ENCODE assay signal across 33 cellular contexts in the genomic region with DNA sequence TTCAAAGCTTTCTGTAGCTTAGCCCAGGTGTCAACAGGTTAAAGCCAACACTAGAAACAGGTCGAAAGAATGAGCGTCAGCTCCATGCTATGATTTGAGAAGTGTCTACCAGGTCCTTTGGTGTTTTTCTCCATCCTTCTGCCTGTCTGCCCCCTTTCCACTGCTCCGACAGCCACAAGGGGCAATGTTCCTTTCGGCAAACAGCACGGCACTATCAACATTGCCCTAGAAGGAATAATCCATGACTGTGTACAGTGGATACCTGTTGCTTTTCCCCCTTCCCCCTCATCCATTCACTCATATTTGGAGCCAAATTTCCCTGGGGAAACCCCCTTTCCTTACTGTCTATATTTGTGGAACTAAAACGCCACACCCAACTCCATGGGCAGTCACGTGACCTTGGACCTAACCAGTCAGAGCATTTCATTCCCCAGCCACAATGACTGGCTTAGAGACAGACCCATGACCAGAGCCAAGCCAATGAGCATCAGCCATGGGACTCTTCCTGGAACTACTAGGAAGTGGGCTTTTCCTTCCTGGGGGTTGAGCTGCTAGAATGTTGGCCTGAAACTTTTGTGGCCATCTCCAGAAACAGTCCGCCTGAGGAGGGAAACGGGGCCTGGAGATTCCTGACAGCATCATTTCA. TPM values are rescaled to one million over a fixed set of nuclear protein-coding genes. Genes with fewer than 3 reads are reported as not detected.
DNase-seq lines count a peak whose midpoint lies in the region; ATAC-seq, FAIRE-seq and TF ChIP-seq lines count a peak whose summit lies in the region.
"Had no signal": no experiment of that assay in that cellular context is flagged by ENCODE, and none has a peak within 500 bp of the region (broad histone marks: within the 10 kb centered on the region; RNA-seq: fewer than 3 reads in every experiment).

No MANE protein-coding gene starts in this region.

- H2BK120ac ChIP-seq in mesenchymal stem cell (ENCODE audit: low read depth, low read length) = no peak overlapping the region

- no peak for TF ChIP-seq POLR2A in HepG2 (IDR thresholded peaks at IDR 0.05; ENCODE audit: insufficient read depth in 1 of 2, low read depth in 2 of 2, low read length in 2 of 2)
- no peak for TF ChIP-seq POLR2A in right lobe of liver (IDR thresholded peaks at IDR 0.05)

- TF ChIP-seq EP300 in HepG2 (IDR thresholded peaks at IDR 0.05; ENCODE audit: low read depth in 2 of 2, low read length in 2 of 2) (no peak), HepG2 (CRISPR knock-in tag; IDR thresholded peaks at IDR 0.05; ENCODE audit: borderline replicate concordance) (no peak)

- H3K27ac ChIP-seq in HepG2 (ENCODE audit: extremely low read length, insufficient read depth, low read length) (no peak overlapping the region), right lobe of liver (no peak overlapping the region), OCI-LY7 (ENCODE audit: low read depth, low read length, poor library complexity, severe bottlenecking) (no peak overlapping the region), mesenchymal stem cell (ENCODE audit: low read length, poor library complexity, severe bottlenecking) (no peak overlapping the region), hepatocyte (no peak overlapping the region)
- H3K27ac ChIP-seq: brain microvascular endothelial cell, esophagus muscularis mucosa, heart left ventricle, HL-60 had no signal

- H4K91ac ChIP-seq in mesenchymal stem cell (ENCODE audit: low read length) = no peak overlapping the region

- peak overlapping the region in 1 of 2 experiments; percentile 29 for H2BK12ac ChIP-seq in mesenchymal stem cell (ENCODE audit: low read length in 2 of 2)

- H3K4me1 Mint-ChIP-seq in stimulated activated naive CD8-positive, alpha-beta T cell treated with anti-CD3 and anti-CD28 coated beads, Interleukin-15, amount 100 ng/mL, for 72 hours = peaks cover 24% of the 10 kb centered on the region
- H3K4me1 Mint-ChIP-seq: T-cell had no signal

- H3K79me2 ChIP-seq in HepG2 (ENCODE audit: insufficient read depth, low read length) (no peaks in the 10 kb centered on the region), OCI-LY7 (ENCODE audit: insufficient read depth, low read depth, low read length) (no peaks in the 10 kb centered on the region), hepatocyte (no peaks in the 10 kb centered on the region)

- no peaks in the 10 kb centered on the region for H3K9me3 Mint-ChIP-seq in stimulated activated naive CD8-positive, alpha-beta T cell treated with anti-CD3 and anti-CD28 coated beads, Interleukin-15, amount 100 ng/mL, for 72 hours
- H3K9me3 Mint-ChIP-seq: activated CD4-positive, alpha-beta T cell treated with anti-CD3 and anti-CD28 coated beads, Interleukin-2, amount 10 ng/mL, durations not matched to agents 24 days and 14 days; activated naive CD4-positive, alpha-beta T cell treated with anti-CD3 and anti-CD28 coated beads, Interleukin-2, amount 50 U/mL, for 72 hours; CD4-positive, alpha-beta T cell; natural killer cell; T-cell had no signal

- H2AFZ ChIP-seq in HepG2 (ENCODE audit: low read length) = no peak overlapping the region
- peak overlapping the region; percentile 39 for H2AFZ ChIP-seq in OCI-LY7 (ENCODE audit: low read length)
- no peak overlapping the region for H2AFZ ChIP-seq in mesenchymal stem cell (ENCODE audit: low read depth, low read length)
- H2AFZ ChIP-seq in hepatocyte = no peak overlapping the region

- H3K27ac Mint-ChIP-seq in stimulated activated naive CD8-positive, alpha-beta T cell treated with anti-CD3 and anti-CD28 coated beads, Interleukin-15, amount 100 ng/mL, for 72 hours = no peak overlapping the region
- H3K27ac Mint-ChIP-seq: activated CD4-positive, alpha-beta T cell treated with anti-CD3 and anti-CD28 coated beads, Interleukin-2, amount 10 ng/mL, durations not matched to agents 24 days and 14 days; activated naive CD4-positive, alpha-beta T cell treated with anti-CD3 and anti-CD28 coated beads, Interleukin-2, amount 50 U/mL, for 72 hours; CD4-positive, alpha-beta T cell; natural killer cell; stimulated activated naive B cell treated with anti-CD40 and anti-IgM and Interleukin-4, amounts not matched to agents 10 μg/mL and 1 μg/mL and 100 μg/mL, for 72 hours; T-cell had no signal

- no peak overlapping the region for H3K9ac ChIP-seq in HepG2 (ENCODE audit: insufficient read depth, low read depth, low read length)
- H3K9ac ChIP-seq in mesenchymal stem cell (ENCODE audit: low read length) = no peak overlapping the region

- DNase-seq in HepG2 (ENCODE audit: low spot score) (no peak), right lobe of liver (no peak), OCI-LY7 (ENCODE audit: low spot score) (peak; percentile 16), mesenchymal stem cell (no peak), kidney glomerular epithelial cell (lab: John Stamatoyannopoulos, UW) (no peak), SKM-1 (lab: John Stamatoyannopoulos, UW; ENCODE audit: unreplicated experiment) (no peak), hepatocyte (ENCODE audit: low spot score) (no peak)
- DNase-seq in stimulated activated naive CD8-positive, alpha-beta T cell treated with anti-CD3 and anti-CD28 coated beads, Interleukin-15, amount 100 ng/mL, for 72 hours = no peak
- DNase-seq: activated CD4-positive, alpha-beta T cell treated with anti-CD3 and anti-CD28 coated beads, Interleukin-2, amount 10 ng/mL, durations not matched to agents 24 days and 14 days; activated CD8-positive, alpha-beta memory T cell treated with anti-CD3 and anti-CD28 coated beads for 24 hours; activated T-cell treated with anti-CD3 and anti-CD28 coated beads for 4 hours; amygdala; brain microvascular endothelial cell; CD4-positive, alpha-beta T cell; cerebellar nuclear complex; DMS 273 treated with DMSO at 0.1 percent for 48 hours; foreskin fibroblast; HCEC 1CT; heart left ventricle; mucosa of descending colon; natural killer cell; NCI-H1105; NCI-H2029; NCI-H524 treated with DMSO at 0.1 percent for 48 hours; SHP77 treated with DMSO at 0.1 percent for 48 hours; stimulated activated naive B cell treated with anti-CD40 and anti-IgM and Interleukin-4, amounts not matched to agents 10 μg/mL and 1 μg/mL and 100 μg/mL, for 72 hours; T-cell had no signal

- no peak overlapping the region for H2BK5ac ChIP-seq in mesenchymal stem cell (ENCODE audit: low read depth, low read length, poor library complexity, severe bottlenecking)

- no peaks in the 10 kb centered on the region for H3K79me1 ChIP-seq in mesenchymal stem cell (replicated peaks; ENCODE audit: low read length, poor library complexity, severe bottlenecking)

- ATAC-seq in HepG2 (no peak), right lobe of liver (no peak)
- ATAC-seq in stimulated activated naive CD8-positive, alpha-beta T cell treated with anti-CD3 and anti-CD28 coated beads, Interleukin-15, amount 100 ng/mL, for 72 hours = no peak
- ATAC-seq: heart left ventricle; mucosa of descending colon; natural killer cell; stimulated activated naive B cell treated with anti-CD40 and anti-IgM and Interleukin-4, amounts not matched to agents 10 μg/mL and 1 μg/mL and 100 μg/mL, for 72 hours; T-cell had no signal

- H3K23ac ChIP-seq in mesenchymal stem cell (ENCODE audit: low read length in 2 of 2) = peak overlapping the region in 1 of 2 experiments; percentile 60

- intact Hi-C loops in HepG2 (cut with micrococcal nuclease; ENCODE audit: unreplicated experiment) = no loop called here
- intact Hi-C loops in right lobe of liver (cut with DNase I) = no loop called here
- intact Hi-C loops in OCI-LY7 (cut with micrococcal nuclease; ENCODE audit: unreplicated experiment) = no loop called here

- no peak overlapping the region for H2AK5ac ChIP-seq in mesenchymal stem cell (ENCODE audit: low read length, severe bottlenecking)

- peaks cover 41% of the 10 kb centered on the region for H3K27me3 Mint-ChIP-seq in stimulated activated naive CD8-positive, alpha-beta T cell treated with anti-CD3 and anti-CD28 coated beads, Interleukin-15, amount 100 ng/mL, for 72 hours
- H3K27me3 Mint-ChIP-seq: activated CD4-positive, alpha-beta T cell treated with anti-CD3 and anti-CD28 coated beads, Interleukin-2, amount 10 ng/mL, durations not matched to agents 24 days and 14 days had no signal

- no peaks in the 10 kb centered on the region for H3K36me3 ChIP-seq in HepG2 (replicated peaks in 1 of 2; ENCODE audit: control insufficient read depth in 1 of 2, insufficient read depth in 2 of 2, low read length in 2 of 2)
- H3K36me3 ChIP-seq in right lobe of liver = no peaks in the 10 kb centered on the region
- H3K36me3 ChIP-seq in OCI-LY7 (ENCODE audit: insufficient read depth, low read length) = no peaks in the 10 kb centered on the region
- no peaks in the 10 kb centered on the region for H3K36me3 ChIP-seq in mesenchymal stem cell (ENCODE audit: control insufficient read depth in 1 of 2, insufficient read depth in 2 of 2, low read depth in 1 of 2, low read length in 2 of 2)
- H3K36me3 ChIP-seq in hepatocyte (replicated peaks; ENCODE audit: insufficient read depth, low read depth) = no peaks in the 10 kb centered on the region
- H3K36me3 ChIP-seq: brain microvascular endothelial cell, esophagus muscularis mucosa, heart left ventricle had no signal

- no peaks in the 10 kb centered on the region for H3K9me3 ChIP-seq in HepG2 (ENCODE audit: low read length)
- no peaks in the 10 kb centered on the region for H3K9me3 ChIP-seq in right lobe of liver
- H3K9me3 ChIP-seq in OCI-LY7 (ENCODE audit: low read length) = no peaks in the 10 kb centered on the region
- no peaks in the 10 kb centered on the region for H3K9me3 ChIP-seq in mesenchymal stem cell (ENCODE audit: control insufficient read depth, low read length)
- no peaks in the 10 kb centered on the region for H3K9me3 ChIP-seq in hepatocyte (ENCODE audit: low read depth)
- H3K9me3 ChIP-seq: esophagus muscularis mucosa, heart left ventricle, mucosa of descending colon had no signal

- H3K4me2 ChIP-seq in HepG2 (ENCODE audit: low read depth, low read length) (no peak overlapping the region), OCI-LY7 (ENCODE audit: low read length) (no peak overlapping the region), mesenchymal stem cell (ENCODE audit: low read length, poor library complexity, severe bottlenecking) (no peak overlapping the region), hepatocyte (no peak overlapping the region)

- TF ChIP-seq RAD21 in HepG2 (CRISPR knock-in tag; IDR thresholded peaks at IDR 0.05) = no peak

- H3K4me1 ChIP-seq in HepG2 (ENCODE audit: insufficient read depth, low read length) (no peaks in the 10 kb centered on the region), right lobe of liver (no peaks in the 10 kb centered on the region), OCI-LY7 (ENCODE audit: insufficient read depth, low read length, poor library complexity, severe bottlenecking) (no peaks in the 10 kb centered on the region), mesenchymal stem cell (ENCODE audit: control insufficient read depth, insufficient read depth, low read depth, low read length) (peaks cover 12% of the 10 kb centered on the region), hepatocyte (ENCODE audit: insufficient read depth) (peaks cover 26% of the 10 kb centered on the region)

- H3K14ac ChIP-seq in mesenchymal stem cell (ENCODE audit: low read length in 2 of 2) = no peak overlapping the region

- no peaks in the 10 kb centered on the region for H3K9me2 ChIP-seq in OCI-LY7 (ENCODE audit: insufficient read depth, low read length)
- H3K9me2 ChIP-seq in hepatocyte (replicated peaks; ENCODE audit: insufficient read depth) = no peaks in the 10 kb centered on the region

- H4K8ac ChIP-seq in mesenchymal stem cell (ENCODE audit: low read length) = peak overlapping the region; percentile 5

- POLR2A ChIA-PET in HepG2 (lab: Yijun Ruan, JAX) = no interaction called here
- POLR2A ChIA-PET in OCI-LY7 (lab: Charles Lee) = interaction anchor here (0.6 to 0.7 kb wide), 2 partner anchors 651 to 785 kb away, joined by 3 to 4 read pairs; no protein-coding TSS in a partner anchor

- peaks cover 2 to 13% of the 10 kb centered on the region in 2 experiments; a peak in 2 of 5 replicates for H3K27me3 ChIP-seq in HepG2 (ENCODE audit: control insufficient read depth in 1 of 2, insufficient read depth in 2 of 2, low read length in 2 of 2)
- H3K27me3 ChIP-seq in right lobe of liver = no peaks in the 10 kb centered on the region
- H3K27me3 ChIP-seq in mesenchymal stem cell (ENCODE audit: control insufficient read depth in 1 of 2, insufficient read depth in 1 of 2, low read length in 2 of 2) = peaks cover 0 to 29% of the 10 kb centered on the region in 2 experiments
- no peaks in the 10 kb centered on the region for H3K27me3 ChIP-seq in hepatocyte
- H3K27me3 ChIP-seq: brain microvascular endothelial cell, esophagus muscularis mucosa, heart left ventricle had no signal

- peak overlapping the region; percentile 59 to 64 for H3K18ac ChIP-seq in mesenchymal stem cell (ENCODE audit: low read depth in 1 of 2, low read length in 2 of 2)

- no peak overlapping the region for H2BK15ac ChIP-seq in mesenchymal stem cell (ENCODE audit: low read depth, poor library complexity, severe bottlenecking)

- no peak overlapping the region for H3K4ac ChIP-seq in mesenchymal stem cell (ENCODE audit: low read depth in 1 of 2, low read length in 2 of 2)

- CTCF ChIA-PET in HepG2 (lab: Yijun Ruan, JAX; ENCODE audit: low intra/inter-chr PET ratio, low total read pairs) (no interaction called here), OCI-LY7 (lab: Charles Lee; ENCODE audit: unreplicated experiment) (no interaction called here)

- no peaks in the 10 kb centered on the region for H4K20me1 ChIP-seq in HepG2 (ENCODE audit: insufficient read depth, low read length)
- no peaks in the 10 kb centered on the region for H4K20me1 ChIP-seq in OCI-LY7 (ENCODE audit: insufficient read depth, low read length)
- no peaks in the 10 kb centered on the region for H4K20me1 ChIP-seq in hepatocyte (ENCODE audit: insufficient read depth, poor library complexity, severe bottlenecking)

- H3K4me3 ChIP-seq in HepG2 (replicated peaks in 1 of 3; ENCODE audit: insufficient read depth in 1 of 3, low read depth in 2 of 3, low read length in 3 of 3) (no peak overlapping the region), right lobe of liver (no peak overlapping the region), OCI-LY7 (ENCODE audit: low read depth, low read length, poor library complexity, severe bottlenecking) (no peak overlapping the region), mesenchymal stem cell (ENCODE audit: insufficient read depth in 1 of 2, low read depth in 1 of 2, low read length in 2 of 2) (no peak overlapping the region), hepatocyte (no peak overlapping the region)
- H3K4me3 ChIP-seq: esophagus muscularis mucosa, heart left ventricle, mucosa of descending colon had no signal

- WGBS in HepG2 (ENCODE audit: low lambda C conversion rate) = 53% methylated on average over 9 of the region's 9 CpGs
- 81% methylated on average over 8 of the region's 9 CpGs for WGBS in right lobe of liver (ENCODE audit: insufficient coverage, low coverage, low lambda C conversion rate, missing lambda C conversion rate)
- 94% methylated on average over 9 of the region's 9 CpGs for WGBS in mesenchymal stem cell
- WGBS in hepatocyte (ENCODE audit: low lambda C conversion rate, missing lambda C conversion rate) = 97% methylated on average over 9 of the region's 9 CpGs

- in situ Hi-C loops in HepG2 (cut with HindIII; ENCODE audit: extremely low pct_ligation_motif_present, low pct_unique_long_range_greater_than_20kb) = no loop called here

- no peak for FAIRE-seq in HepG2 (lab: Jason Lieb, UNC)
- FAIRE-seq: endometrium, RCC 7860, urothelium cell line had no signal

- H3K4me3 Mint-ChIP-seq in stimulated activated naive CD8-positive, alpha-beta T cell treated with anti-CD3 and anti-CD28 coated beads, Interleukin-15, amount 100 ng/mL, for 72 hours = no peak overlapping the region
- H3K4me3 Mint-ChIP-seq: activated CD4-positive, alpha-beta T cell treated with anti-CD3 and anti-CD28 coated beads, Interleukin-2, amount 10 ng/mL, durations not matched to agents 24 days and 14 days; CD4-positive, alpha-beta T cell; natural killer cell; stimulated activated naive B cell treated with anti-CD40 and anti-IgM and Interleukin-4, amounts not matched to agents 10 μg/mL and 1 μg/mL and 100 μg/mL, for 72 hours; T-cell had no signal

- TF ChIP-seq CTCF in HepG2 (CRISPR knock-in tag; IDR thresholded peaks at IDR 0.05) = no peak
- no peak for TF ChIP-seq CTCF in right lobe of liver (IDR thresholded peaks at IDR 0.05)
- no peak for TF ChIP-seq CTCF in OCI-LY7 (conservative IDR thresholded peaks at IDR 0.05; ENCODE audit: low read length)
- TF ChIP-seq CTCF in hepatocyte (IDR thresholded peaks at IDR 0.05; ENCODE audit: poor library complexity) = no peak

- BruUV-seq in HepG2 (replicated peaks; lab: Mats Ljungman, UMichigan) (no TSS peak), OCI-LY7 (replicated peaks; lab: Mats Ljungman, UMichigan) (no TSS peak)

RNA-seq across cellular contexts. Expression of a gene that starts 51.5 kb away (rescaled TPM):
- not detected in 2 replicates for total RNA-seq in HepG2 (2016; rRNA removed; fragmentation: Illumina TruSeq; extraction: Trizol)
- not detected in 2 replicates for total RNA-seq in HepG2 (2016; cell fraction: cytosol; rRNA removed; fragmentation: Illumina TruSeq; extraction: Trizol; ENCODE audit: low read depth)
- not detected in 2 replicates for total RNA-seq in HepG2 (2016; cell fraction: insoluble cytoplasmic fraction; rRNA removed; fragmentation: Illumina TruSeq; extraction: Trizol)
- total RNA-seq in HepG2 (2016; cell fraction: membrane; rRNA removed; fragmentation: Illumina TruSeq; extraction: Trizol) = not detected in 2 replicates
- total RNA-seq in HepG2 (2016; cell fraction: nucleus; rRNA removed; fragmentation: Illumina TruSeq; extraction: Trizol) = not detected in 2 replicates
- not detected in 2 replicates for polyA plus RNA-seq in HepG2 (2011; rRNA removed)
- polyA plus RNA-seq in HepG2 (2011; cell fraction: cytosol; rRNA removed) = not detected in 2 replicates
- polyA plus RNA-seq in HepG2 (2011; cell fraction: nucleus; rRNA removed) = 0.03 TPM in 2 replicates
- not detected in 2 replicates for polyA plus RNA-seq in HepG2 (2012)
- not detected in 2 replicates for polyA plus RNA-seq in HepG2 (2016; cell fraction: cytosol; fragmentation: Illumina TruSeq; extraction: Trizol; ENCODE audit: low read depth)
- polyA plus RNA-seq in HepG2 (2016; cell fraction: insoluble cytoplasmic fraction; fragmentation: Illumina TruSeq; extraction: Trizol; ENCODE audit: low read depth) = not detected in 2 replicates
- not detected in 2 replicates for polyA plus RNA-seq in HepG2 (2016; cell fraction: membrane; fragmentation: Illumina TruSeq; extraction: Trizol; ENCODE audit: low read depth)
- polyA plus RNA-seq in HepG2 (2016; cell fraction: nucleus; fragmentation: Illumina TruSeq; extraction: Trizol; ENCODE audit: insufficient read depth, low read depth) = not detected in 2 replicates
- polyA minus RNA-seq in HepG2 (2011; rRNA and poly(A)+ RNA removed; ENCODE audit: low replicate concordance) = 0.75 TPM in 1 of 2 replicates, not detected in the other
- not detected in 2 replicates for polyA minus RNA-seq in HepG2 (2011; cell fraction: cytosol; rRNA and poly(A)+ RNA removed)
- polyA minus RNA-seq in HepG2 (2011; cell fraction: nucleus; rRNA and poly(A)+ RNA removed) = not detected in 2 replicates
- total RNA-seq in right lobe of liver = 1 to 10 TPM in 4 of 6 experiments, under 1 TPM in 2; 0.50 to 2.2 (median 1.1) TPM
- total RNA-seq in OCI-LY7 (2014; rRNA removed; shearing (Covaris generic)) = 0.59 and 2.3 TPM in 2 replicates
- 8.6 and 10.5 TPM in 2 replicates for total RNA-seq in OCI-LY7 (2022)
- polyA plus RNA-seq in mesenchymal stem cell (2013, experiment 1 of 2) = 60.2 TPM
- polyA plus RNA-seq in mesenchymal stem cell (2013, experiment 2 of 2) = 57.6 TPM
- total RNA-seq in hepatocyte = 5.5 and 6.1 TPM in 2 replicates
- polyA plus RNA-seq in hepatocyte = 9.6 and 11.5 TPM in 2 replicates
